Comparison of ENCODE assay signal across 19 cellular contexts in the genomic region with DNA sequence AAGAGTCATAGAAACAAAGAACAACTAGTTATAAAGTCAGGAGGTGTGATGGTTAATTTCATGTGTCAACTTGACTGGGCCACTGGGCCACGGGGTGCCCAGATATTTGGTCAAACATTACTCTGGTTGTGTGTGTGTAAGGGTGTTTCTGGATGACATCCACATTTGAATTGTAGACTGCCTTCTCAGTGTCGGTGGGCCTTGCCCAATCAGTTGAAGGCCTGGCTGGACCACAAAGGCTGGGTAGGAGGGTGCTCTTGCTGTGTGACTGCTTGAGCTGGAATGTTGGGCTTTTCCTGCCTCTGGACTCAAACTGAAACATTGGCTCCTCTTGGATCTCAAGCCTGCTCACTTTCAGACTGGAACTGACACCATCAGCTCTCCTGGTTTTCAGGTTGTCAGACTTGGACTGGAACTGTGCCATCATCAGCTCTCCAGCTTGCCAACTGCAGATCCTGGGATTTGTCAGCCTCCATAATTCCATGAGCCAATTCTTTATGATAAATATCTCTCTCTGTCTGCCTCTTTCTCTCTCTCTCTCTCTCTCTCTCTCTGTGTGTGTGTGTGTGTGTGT. TPM values are rescaled to one million over a fixed set of nuclear protein-coding genes. Genes with fewer than 3 reads are reported as not detected.
"Had no signal": no experiment of that assay in that cellular context is flagged by ENCODE, and none has a peak within 500 bp of the region (broad histone marks: within the 10 kb centered on the region; RNA-seq: fewer than 3 reads in every experiment).

No MANE protein-coding gene starts in this region.

- H3K36me3 ChIP-seq: adrenal gland, esophagus muscularis mucosa, heart left ventricle, left ventricle myocardium inferior, prostate gland, thyroid gland had no signal

- H3K27me3 ChIP-seq: adrenal gland, esophagus muscularis mucosa, thyroid gland had no signal

- H3K4me3 Mint-ChIP-seq: activated CD4-positive, alpha-beta T cell treated with anti-CD3 and anti-CD28 coated beads, Interleukin-2, amount 10 ng/mL, durations not matched to agents 7 days and 5 days; activated naive CD4-positive, alpha-beta T cell treated with anti-CD3 and anti-CD28 coated beads, Interleukin-2, amount 10 ng/mL, durations not matched to agents 7 days and 5 days; brain; nephron progenitor cell; T-helper 1 cell treated with Interleukin-12 subunit alpha and Interleukin-12 subunit beta and Interleukin-4 antibody, amounts not matched to agents 30 μg/mL and 1 μg/mL, for 36 hours had no signal

- H3K27ac Mint-ChIP-seq: activated CD4-positive, alpha-beta T cell treated with anti-CD3 and anti-CD28 coated beads, Interleukin-2, amount 10 ng/mL, durations not matched to agents 7 days and 5 days; activated naive CD4-positive, alpha-beta T cell treated with anti-CD3 and anti-CD28 coated beads, Interleukin-2, amount 10 ng/mL, durations not matched to agents 7 days and 5 days; nephron progenitor cell; T-helper 1 cell treated with Interleukin-12 subunit alpha and Interleukin-12 subunit beta and Interleukin-4 antibody, amounts not matched to agents 30 μg/mL and 1 μg/mL, for 36 hours had no signal

- H3K4me3 ChIP-seq: adrenal gland, esophagus muscularis mucosa, heart left ventricle, left ventricle myocardium inferior, prostate gland, thyroid gland had no signal

- H3K36me3 Mint-ChIP-seq: activated naive CD4-positive, alpha-beta T cell treated with anti-CD3 and anti-CD28 coated beads, Interleukin-2, amount 10 ng/mL, durations not matched to agents 7 days and 5 days; brain had no signal

- H3K27ac ChIP-seq: adrenal gland, heart left ventricle, prostate gland, thyroid gland had no signal

- H3K9me3 Mint-ChIP-seq: activated CD4-positive, alpha-beta T cell treated with anti-CD3 and anti-CD28 coated beads, Interleukin-2, amount 10 ng/mL, durations not matched to agents 7 days and 5 days; activated naive CD4-positive, alpha-beta T cell treated with anti-CD3 and anti-CD28 coated beads, Interleukin-2, amount 10 ng/mL, durations not matched to agents 7 days and 5 days; T-helper 1 cell treated with Interleukin-12 subunit alpha and Interleukin-12 subunit beta and Interleukin-4 antibody, amounts not matched to agents 30 μg/mL and 1 μg/mL, for 36 hours had no signal

- FAIRE-seq: endometrium, keratinocyte had no signal

- DNase-seq: activated CD4-positive, alpha-beta T cell treated with anti-CD3 and anti-CD28 coated beads, Interleukin-2, amount 10 ng/mL, durations not matched to agents 7 days and 5 days; activated CD4-positive, CD25-positive, alpha-beta regulatory T cell; activated CD8-positive, alpha-beta memory T cell treated with anti-CD3 and anti-CD28 coated beads for 24 hours; activated naive CD4-positive, alpha-beta T cell treated with anti-CD3 and anti-CD28 coated beads, Interleukin-2, amount 10 ng/mL, durations not matched to agents 7 days and 5 days; adrenal gland; foreskin melanocyte; heart left ventricle; left ventricle myocardium inferior; nephron progenitor cell; stimulated activated CD4-positive, alpha-beta T cell treated with anti-CD3 and anti-CD28 coated beads, Interleukin-4, amount 100 ng/mL, for 24 hours; thyroid gland had no signal

- H3K4me1 ChIP-seq: adrenal gland, prostate gland had no signal

- H3K9me3 ChIP-seq: adrenal gland, esophagus muscularis mucosa, heart left ventricle, left ventricle myocardium inferior, prostate gland, thyroid gland had no signal

RNA-seq across cellular contexts. Expression of a gene that starts 41.4 kb away (rescaled TPM):
- total RNA-seq: activated CD4-positive, alpha-beta T cell treated with anti-CD3 and anti-CD28 coated beads, Interleukin-2, amount 10 ng/mL, durations not matched to agents 7 days and 5 days; heart left ventricle; left ventricle myocardium inferior; mesenteric fat pad; omental fat pad had no signal
- polyA plus RNA-seq: heart left ventricle had no signal
